In the genomic region with DNA sequence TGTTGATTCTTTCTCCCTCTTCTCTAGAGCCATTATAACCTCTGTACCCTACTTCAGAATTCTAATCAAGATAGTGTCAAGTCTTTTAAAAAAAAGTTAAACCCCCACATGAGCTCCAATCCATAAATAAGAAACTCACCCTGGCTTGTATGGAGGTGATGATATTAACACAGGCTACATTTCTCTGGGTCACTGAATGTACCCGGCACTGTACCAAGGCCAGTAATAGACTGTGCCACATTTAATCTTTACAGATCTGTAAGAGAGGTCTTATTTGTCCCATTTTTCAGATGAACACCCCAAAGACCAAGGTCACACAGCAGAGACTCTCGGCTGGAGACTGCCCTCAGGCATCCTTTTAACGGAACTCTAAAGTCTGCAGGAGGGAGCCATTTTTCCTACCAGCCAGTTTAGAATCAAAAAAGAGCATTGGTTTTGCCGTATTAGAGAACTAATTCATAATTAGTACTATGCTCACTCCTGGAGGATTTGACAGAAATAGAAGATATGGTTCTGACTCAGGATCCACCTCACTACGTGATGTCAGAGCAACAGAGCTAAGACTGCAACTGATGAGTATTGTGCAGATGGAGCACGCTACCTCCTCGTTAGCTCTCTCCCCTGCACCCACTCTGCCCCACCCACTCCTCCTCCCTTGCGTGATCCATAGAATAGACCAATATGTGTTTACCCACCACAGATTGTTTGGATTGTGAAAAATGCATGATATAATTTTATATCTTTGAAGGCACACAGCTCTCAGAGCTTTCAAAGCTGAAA, we compare ENCODE assay signal across 30 cellular contexts.
DNase-seq lines count a peak whose midpoint lies in the region; ATAC-seq and TF ChIP-seq lines count a peak whose summit lies in the region.
"Had no signal": no experiment of that assay in that cellular context is flagged by ENCODE, and none has a peak within 500 bp of the region (broad histone marks: within the 10 kb centered on the region; RNA-seq: fewer than 3 reads in every experiment).

No MANE protein-coding gene starts in this region.

- H2AFZ ChIP-seq in GM23248 (no peak overlapping the region), mesenchymal stem cell (ENCODE audit: low read depth, low read length) (no peak overlapping the region)

- H3K36me3 ChIP-seq in GM23248 (ENCODE audit: low read depth) (no peaks in the 10 kb centered on the region), mesenchymal stem cell (ENCODE audit: control insufficient read depth in 1 of 2, insufficient read depth in 2 of 2, low read depth in 1 of 2, low read length in 2 of 2) (no peaks in the 10 kb centered on the region), gastrocnemius medialis (no peaks in the 10 kb centered on the region), WERI-Rb-1 (no peaks in the 10 kb centered on the region), mucosa of descending colon (ENCODE audit: low read depth) (no peaks in the 10 kb centered on the region)
- H3K36me3 ChIP-seq: Peyer's patch, upper lobe of right lung had no signal

- no peaks in the 10 kb centered on the region for H3K27me3 Mint-ChIP-seq in MCF 10A (ENCODE audit: insufficient read depth, unreplicated experiment)
- H3K27me3 Mint-ChIP-seq: CD4-positive, alpha-beta T cell had no signal

- no peaks in the 10 kb centered on the region for H4K20me1 ChIP-seq in GM23248 (ENCODE audit: insufficient read depth)

- H3K9ac ChIP-seq in GM23248, result no peak overlapping the region
- H3K9ac ChIP-seq in mesenchymal stem cell (ENCODE audit: low read length), result no peak overlapping the region

- ATAC-seq in gastrocnemius medialis (peak; percentile 60 to 70), mucosa of descending colon (no peak), GM18498 (IDR thresholded peaks at IDR 0.05; ENCODE audit: unreplicated experiment) (no peak)
- ATAC-seq: left colon, upper lobe of right lung had no signal

- 89 to 91% methylated on average over 8 of the region's 8 CpGs for WGBS in GM23248 (ENCODE audit: low coverage in 1 of 2, low lambda C conversion rate in 2 of 2, missing lambda C conversion rate in 2 of 2), 2 experiments
- 98% methylated on average over 4 of the region's 8 CpGs for WGBS in mesenchymal stem cell

- H2BK120ac ChIP-seq in mesenchymal stem cell (ENCODE audit: low read depth, low read length), result no peak overlapping the region

- in situ Hi-C loops in GM23248 (cut with MboI) (no loop called here), gastrocnemius medialis (cut with MboI; ENCODE audit: low sequenced_read_pairs in 4 of 4) (no loop called here)

- H4K8ac ChIP-seq in mesenchymal stem cell (ENCODE audit: low read length), result no peak overlapping the region

- H4K91ac ChIP-seq in mesenchymal stem cell (ENCODE audit: low read length), result peak overlapping the region; percentile 73

- H3K23ac ChIP-seq in mesenchymal stem cell (ENCODE audit: low read length in 2 of 2), result no peak overlapping the region

- H3K79me1 ChIP-seq in mesenchymal stem cell (replicated peaks; ENCODE audit: low read length, poor library complexity, severe bottlenecking), result no peaks in the 10 kb centered on the region

- H3K27ac ChIP-seq in GM23248, result no peak overlapping the region; the same call in 1 of the 2 replicates
- no peak overlapping the region for H3K27ac ChIP-seq in mesenchymal stem cell (ENCODE audit: low read length, poor library complexity, severe bottlenecking)
- peak overlapping the region; percentile 84 to 91 (median 86) for H3K27ac ChIP-seq in gastrocnemius medialis
- H3K27ac ChIP-seq in WERI-Rb-1, result no peak overlapping the region
- H3K27ac ChIP-seq: HL-60, upper lobe of right lung had no signal

- no peak overlapping the region for H2BK12ac ChIP-seq in mesenchymal stem cell (ENCODE audit: low read length in 2 of 2)

- peak overlapping the region in 1 of 2 experiments; percentile 15 for H3K4ac ChIP-seq in mesenchymal stem cell (ENCODE audit: low read depth in 1 of 2, low read length in 2 of 2)

- H3K4me1 ChIP-seq in GM23248 (ENCODE audit: insufficient read depth) (peaks cover 35% of the 10 kb centered on the region), mesenchymal stem cell (ENCODE audit: control insufficient read depth, insufficient read depth, low read depth, low read length) (peaks cover 10% of the 10 kb centered on the region), gastrocnemius medialis (peaks cover 70 to 85% of the 10 kb centered on the region in 2 donors), mucosa of descending colon (ENCODE audit: low read depth) (peaks cover 25% of the 10 kb centered on the region)
- H3K4me1 ChIP-seq: upper lobe of right lung had no signal

- no peak overlapping the region for H3K18ac ChIP-seq in mesenchymal stem cell (ENCODE audit: low read depth in 1 of 2, low read length in 2 of 2)

- H3K4me1 Mint-ChIP-seq in MCF 10A (ENCODE audit: insufficient read depth, unreplicated experiment), result peaks cover 19% of the 10 kb centered on the region

- no peaks in the 10 kb centered on the region for H3K9me3 Mint-ChIP-seq in MCF 10A (ENCODE audit: unreplicated experiment)
- H3K9me3 Mint-ChIP-seq: activated T-helper 2 cell treated with anti-CD3 and anti-CD28 coated beads, Interferon-gamma antibody, Interleukin-2, Interleukin-4, amounts not matched to agents 10 μg/mL and 5 μg/mL and 100 μg/mL, durations not matched to agents 14 hours and 24 hours and 36 hours; CD4-positive, alpha-beta T cell; endodermal cell; T-helper 2 cell treated with Interferon-gamma antibody and Interleukin-4, amounts not matched to agents 5 μg/mL and 100 μg/mL, for 36 hours had no signal

- peak; percentile 28 for DNase-seq in GM23248
- DNase-seq in MCF 10A (ENCODE audit: unreplicated experiment), result no peak
- no peak for DNase-seq in mesenchymal stem cell
- DNase-seq in gastrocnemius medialis, result peak; percentile 31 to 57
- DNase-seq in WERI-Rb-1, result no peak
- DNase-seq in mucosa of descending colon, result no peak
- no peak for DNase-seq in iPS-NIHi7 (ENCODE audit: extremely low spot score)
- DNase-seq: activated CD4-positive, alpha-beta T cell treated with anti-CD3 and anti-CD28 coated beads for 4 hours; activated naive CD4-positive, alpha-beta T cell treated with anti-CD3 and anti-CD28 coated beads, Interleukin-2, amount 50 U/mL, for 16 hours; amniotic stem cell; CD4-positive, alpha-beta T cell; cerebellar nuclear complex; dermis blood vessel endothelial cell; endodermal cell; hippocampal formation; Karpas-422; left colon; NCI-H1417 treated with DMSO at 0.1 percent for 48 hours; NCI-H2107; NCI-H748 treated with DMSO at 0.1 percent for 48 hours; Peyer's patch; SHP77 treated with DMSO at 0.1 percent for 48 hours; stimulated activated CD4-positive, alpha-beta T cell treated with anti-CD3 and anti-CD28 coated beads, Interleukin-4, amount 100 ng/mL, for 24 hours; substantia nigra; upper lobe of right lung had no signal

- H3K36me3 Mint-ChIP-seq in MCF 10A (ENCODE audit: insufficient read depth, unreplicated experiment), result no peaks in the 10 kb centered on the region
- H3K36me3 Mint-ChIP-seq: brain had no signal

- H3K4me2 ChIP-seq in GM23248 (ENCODE audit: unreplicated experiment) (no peak overlapping the region), mesenchymal stem cell (ENCODE audit: low read length, poor library complexity, severe bottlenecking) (no peak overlapping the region)

- no peak overlapping the region for H2AK5ac ChIP-seq in mesenchymal stem cell (ENCODE audit: low read length, severe bottlenecking)

- TF ChIP-seq CTCF in MCF 10A (IDR thresholded peaks at IDR 0.05; ENCODE audit: unreplicated experiment) (no peak), gastrocnemius medialis (IDR thresholded peaks at IDR 0.05 in 4 of 5, conservative IDR thresholded peaks at IDR 0.05 in 1 of 5) (no peak), WERI-Rb-1 (IDR thresholded peaks at IDR 0.05; ENCODE audit: low read depth, low read length) (no peak), mucosa of descending colon (IDR thresholded peaks at IDR 0.05) (no peak)

- H3K9me3 ChIP-seq in GM23248 (ENCODE audit: low read depth), result no peaks in the 10 kb centered on the region
- no peaks in the 10 kb centered on the region for H3K9me3 ChIP-seq in mesenchymal stem cell (ENCODE audit: control insufficient read depth, low read length)
- H3K9me3 ChIP-seq in gastrocnemius medialis, result no peaks in the 10 kb centered on the region
- no peaks in the 10 kb centered on the region for H3K9me3 ChIP-seq in WERI-Rb-1 (ENCODE audit: severe bottlenecking)
- no peaks in the 10 kb centered on the region for H3K9me3 ChIP-seq in mucosa of descending colon
- H3K9me3 ChIP-seq: Peyer's patch, upper lobe of right lung had no signal

- peak overlapping the region; percentile 59 for H3K27ac Mint-ChIP-seq in MCF 10A (ENCODE audit: low read depth, unreplicated experiment)
- H3K27ac Mint-ChIP-seq: activated T-helper 2 cell treated with anti-CD3 and anti-CD28 coated beads, Interferon-gamma antibody, Interleukin-2, Interleukin-4, amounts not matched to agents 10 μg/mL and 5 μg/mL and 100 μg/mL, durations not matched to agents 14 hours and 24 hours and 36 hours; brain; CD4-positive, alpha-beta T cell; T-helper 2 cell treated with Interferon-gamma antibody and Interleukin-4, amounts not matched to agents 5 μg/mL and 100 μg/mL, for 36 hours had no signal

- H2BK15ac ChIP-seq in mesenchymal stem cell (ENCODE audit: low read depth, poor library complexity, severe bottlenecking), result no peak overlapping the region

- POLR2A ChIA-PET in MCF 10A (lab: Yijun Ruan, JAX), result interaction anchor here (0.6 to 2.1 kb wide), 15 partner anchors 9 to 815 kb away, joined by 3 to 12 read pairs (median 3); a partner anchor contains a TSS

- H3K9me2 ChIP-seq in GM23248 (ENCODE audit: insufficient read depth), result no peaks in the 10 kb centered on the region

- H3K4me3 ChIP-seq in GM23248, result no peak overlapping the region
- H3K4me3 ChIP-seq in mesenchymal stem cell (ENCODE audit: insufficient read depth in 1 of 2, low read depth in 1 of 2, low read length in 2 of 2), result no peak overlapping the region
- H3K4me3 ChIP-seq in gastrocnemius medialis, result no peak overlapping the region
- no peak overlapping the region for H3K4me3 ChIP-seq in WERI-Rb-1 (ENCODE audit: low read depth, low read length)
- no peak overlapping the region for H3K4me3 ChIP-seq in mucosa of descending colon
- H3K4me3 ChIP-seq: Peyer's patch, upper lobe of right lung had no signal

- intact Hi-C loops in MCF 10A (cut with micrococcal nuclease) (no loop called here), gastrocnemius medialis (cut with DNase I; ENCODE audit: low total_unique reads) (loop anchor here (5.0 kb wide), 2 partner anchors 75 to 300 kb away; a partner anchor contains a TSS), mucosa of descending colon (cut with DNase I, micrococcal nuclease) (no loop called here)

- H2BK5ac ChIP-seq in mesenchymal stem cell (ENCODE audit: low read depth, low read length, poor library complexity, severe bottlenecking), result no peak overlapping the region

- BruUV-seq in MCF 10A (replicated peaks; lab: Mats Ljungman, UMichigan), result no TSS peak

- no peak overlapping the region for H3K4me3 Mint-ChIP-seq in MCF 10A (ENCODE audit: unreplicated experiment)
- H3K4me3 Mint-ChIP-seq: brain; CD4-positive, alpha-beta T cell; endodermal cell; T-helper 2 cell treated with Interferon-gamma antibody and Interleukin-4, amounts not matched to agents 5 μg/mL and 100 μg/mL, for 36 hours had no signal

- peaks cover 43% of the 10 kb centered on the region for H3F3A ChIP-seq in GM23248 (ENCODE audit: insufficient read depth)

- CTCF ChIA-PET in MCF 10A (lab: Yijun Ruan, JAX), result interaction anchor here (0.6 to 1.3 kb wide), 6 partner anchors 12 to 541 kb away, joined by 3 to 4 read pairs (median 3); no protein-coding TSS in a partner anchor

- H3K79me2 ChIP-seq in GM23248 (ENCODE audit: insufficient read depth), result no peaks in the 10 kb centered on the region

- no peaks in the 10 kb centered on the region for H3K27me3 ChIP-seq in GM23248 (replicated peaks; ENCODE audit: insufficient read depth)
- H3K27me3 ChIP-seq in mesenchymal stem cell (ENCODE audit: control insufficient read depth in 1 of 2, insufficient read depth in 1 of 2, low read length in 2 of 2), result no peaks in the 10 kb centered on the region
- no peaks in the 10 kb centered on the region for H3K27me3 ChIP-seq in gastrocnemius medialis
- no peaks in the 10 kb centered on the region for H3K27me3 ChIP-seq in WERI-Rb-1 (ENCODE audit: insufficient read depth, low read depth, severe bottlenecking)
- H3K27me3 ChIP-seq: Peyer's patch, upper lobe of right lung had no signal

- no peak overlapping the region for H3K14ac ChIP-seq in mesenchymal stem cell (ENCODE audit: low read length in 2 of 2)

- no peak for TF ChIP-seq POLR2A in gastrocnemius medialis (IDR thresholded peaks at IDR 0.05)

Comparison
In these comparisons a context has a peak if more than half of its experiments do, and no peak if none do; other contexts are left out.
1. DNase-seq: peak in GM23248 (single experiment) and gastrocnemius medialis (2 of 2); none in MCF 10A (single experiment), mesenchymal stem cell (single experiment), WERI-Rb-1 (single experiment), mucosa of descending colon (0 of 3) and iPS-NIHi7 (single experiment).
2. H3K27ac ChIP-seq: peak in gastrocnemius medialis (4 of 4); none in GM23248 (single experiment), mesenchymal stem cell (single experiment) and WERI-Rb-1 (single experiment).
3. ATAC-seq: peak in gastrocnemius medialis (2 of 2); none in mucosa of descending colon (single experiment) and GM18498 (single experiment).